Comparison of ENCODE assay signal across 8 cellular contexts in genomic region chr13:65966991-65967451, GRCh38.
DNase-seq lines count a peak whose midpoint lies in the region; ATAC-seq and TF ChIP-seq lines count a peak whose summit lies in the region.

No MANE protein-coding gene starts in this region.

- DNase-seq in AML-193 (lab: John Stamatoyannopoulos, UW) (peak; percentile 84 to 85), RWPE2 (ENCODE audit: low spot score) (no peak), glomerular visceral epithelial cell (ENCODE audit: extremely low spot score) (peak; percentile 16), GM10248 (ENCODE audit: extremely low spot score) (no peak)

- no peak overlapping the region for H3K4me3 ChIP-seq in RWPE2 (ENCODE audit: severe bottlenecking)

- ATAC-seq in HG03342 (IDR thresholded peaks at IDR 0.05; ENCODE audit: unreplicated experiment): peak; percentile 47
- ATAC-seq in RWPE2 (ENCODE audit: low read depth): peak; percentile 38; the same call in 1 of the 3 replicates
- ATAC-seq in HG03378 (IDR thresholded peaks at IDR 0.05; ENCODE audit: unreplicated experiment): no peak
- no peak for ATAC-seq in HG03097 (IDR thresholded peaks at IDR 0.05; ENCODE audit: low FRiP score, unreplicated experiment)
- no peak for ATAC-seq in HG02623 (IDR thresholded peaks at IDR 0.05; ENCODE audit: unreplicated experiment)

- H3K36me3 ChIP-seq in RWPE2 (ENCODE audit: low read depth): no peaks in the 10 kb centered on the region

- peaks cover 12% of the 10 kb centered on the region for H3K4me1 ChIP-seq in RWPE2 (ENCODE audit: insufficient read depth, poor library complexity, severe bottlenecking)

- peak; percentile 43 for TF ChIP-seq CTCF in RWPE2 (IDR thresholded peaks at IDR 0.05; ENCODE audit: poor library complexity, severe bottlenecking)
- TF ChIP-seq CTCF in GM10248 (IDR thresholded peaks at IDR 0.05; ENCODE audit: control extremely low read depth, extremely low read depth, low read depth, missing control alignments): no peak

- H3K27ac ChIP-seq in RWPE2 (ENCODE audit: poor library complexity, severe bottlenecking): no peak overlapping the region

- no peaks in the 10 kb centered on the region for H3K9me3 ChIP-seq in RWPE2 (ENCODE audit: severe bottlenecking)

- CTCF ChIA-PET in GM10248 (lab: Yijun Ruan, JAX): no interaction called here

- H3K27me3 ChIP-seq in RWPE2 (ENCODE audit: insufficient read depth, poor library complexity, severe bottlenecking): no peaks in the 10 kb centered on the region

- POLR2A ChIA-PET in GM10248 (lab: Yijun Ruan, JAX): no interaction called here

Comparison
In these comparisons a context has a peak if more than half of its experiments do, and no peak if none do; other contexts are left out.
1. DNase-seq: peak in AML-193 (2 of 2) and glomerular visceral epithelial cell (single experiment); none in RWPE2 (single experiment) and GM10248 (single experiment).
2. ATAC-seq: peak in HG03342 (single experiment) and RWPE2 (single experiment); none in HG03378 (single experiment), HG03097 (single experiment) and HG02623 (single experiment).